Comparison of ENCODE assay signal across 15 cellular contexts in the genomic region with DNA sequence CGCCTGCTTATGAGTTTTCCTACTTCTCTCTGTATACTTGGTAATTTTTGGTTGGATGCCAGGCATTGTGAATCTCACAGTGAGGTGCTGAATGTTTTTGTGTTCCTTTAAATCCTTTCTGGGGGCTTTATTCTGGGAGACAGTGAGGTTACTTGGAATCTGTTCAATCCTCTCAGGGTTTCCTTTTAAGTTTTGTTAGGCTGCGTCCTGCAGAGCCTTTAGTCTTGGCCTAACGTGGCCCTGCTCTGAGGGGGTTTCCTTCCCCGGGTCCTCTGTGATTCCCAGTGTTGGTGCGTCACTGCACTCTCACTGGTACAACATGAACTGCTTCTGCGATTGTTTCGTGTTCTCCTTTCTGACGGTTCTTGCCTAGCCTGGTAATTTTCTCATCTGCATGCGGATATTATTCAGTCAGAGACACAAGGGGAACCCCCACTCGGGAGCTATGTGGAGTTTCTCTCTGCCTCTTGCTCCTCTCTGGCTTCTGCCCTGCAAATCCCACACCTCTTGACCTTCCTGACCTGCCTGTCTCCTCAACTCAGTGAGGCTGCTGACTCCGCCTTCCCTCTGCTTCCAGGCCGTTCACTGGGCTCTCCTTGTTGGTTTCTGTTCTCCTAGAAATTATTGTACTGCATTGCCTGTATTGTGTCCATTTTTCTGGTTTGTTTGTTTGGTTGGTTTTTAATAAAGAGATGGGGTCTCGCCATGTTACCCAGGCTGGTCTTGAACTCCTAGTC.
DNase-seq lines count a peak whose midpoint lies in the region; ATAC-seq and TF ChIP-seq lines count a peak whose summit lies in the region.
"Had no signal": no experiment of that assay in that cellular context is flagged by ENCODE, and none has a peak within 500 bp of the region (broad histone marks: within the 10 kb centered on the region; RNA-seq: fewer than 3 reads in every experiment).

No MANE protein-coding gene starts in this region.

- WGBS in upper lobe of left lung, 2 donors = 63 to 72% methylated on average over 13 of the region's 13 CpGs

- in situ Hi-C loops in astrocyte of the cerebellum (cut with HindIII; ENCODE audit: low sequenced_read_pairs) = no loop called here
- in situ Hi-C loops in KBM-7 (cut with MboI; ENCODE audit: low pct_unique_long_range_greater_than_20kb, low sequenced_read_pairs) = no loop called here

- H3K4me3 ChIP-seq in astrocyte of the cerebellum (ENCODE audit: low read depth, low read length) (no peak overlapping the region), neural progenitor cell (peak overlapping the region; percentile 19), upper lobe of left lung (no peak overlapping the region)

- H3K27me3 ChIP-seq in neural progenitor cell (no peaks in the 10 kb centered on the region), upper lobe of left lung (no peaks in the 10 kb centered on the region)
- H3K27me3 ChIP-seq: neutrophil had no signal

- H3K79me2 ChIP-seq in neural progenitor cell (ENCODE audit: low read depth) = peaks cover 12% of the 10 kb centered on the region

- H3K4me1 Mint-ChIP-seq in neural progenitor cell = peaks cover 54% of the 10 kb centered on the region
- H3K4me1 Mint-ChIP-seq: central memory CD8-positive, alpha-beta T cell had no signal

- DNase-seq in astrocyte of the cerebellum (ENCODE audit: low read depth) (peak; percentile 48), Right ventricle myocardium superior (peak; percentile 36), neural progenitor cell (ENCODE audit: low spot score) (peak; percentile 72), upper lobe of left lung (no peak), DMS 273 (lab: John Stamatoyannopoulos, UW; ENCODE audit: unreplicated experiment) (no peak), KBM-7 (no peak), NCI-H2107 (lab: John Stamatoyannopoulos, UW) (no peak)
- DNase-seq: CD4-positive, alpha-beta T cell; NCI-H187 treated with DMSO at 0.1 percent for 48 hours; stimulated activated CD4-positive, alpha-beta T cell treated with anti-CD3 and anti-CD28 coated beads, Interleukin-1b, Interleukin-23, amount 100 ng/mL, for 48 hours; stimulated activated naive CD4-positive, alpha-beta T cell had no signal

- intact Hi-C loops in Right ventricle myocardium superior (cut with DNase I) = no loop called here

- H3K36me3 ChIP-seq in neural progenitor cell = no peaks in the 10 kb centered on the region
- H3K36me3 ChIP-seq in upper lobe of left lung = peaks cover 21 to 84% (median 65%) of the 10 kb centered on the region in 4 donors
- H3K36me3 ChIP-seq: neutrophil had no signal

- peak overlapping the region; percentile 70 for H3K4me2 ChIP-seq in neural progenitor cell
- H3K4me2 ChIP-seq: KMS-11 had no signal

- peaks cover 39% of the 10 kb centered on the region for H4K20me1 ChIP-seq in neural progenitor cell (ENCODE audit: low read depth)

- H3K27ac ChIP-seq in neural progenitor cell (peak overlapping the region; percentile 94), upper lobe of left lung (peak overlapping the region; percentile 15 to 80 (median 30))
- H3K27ac ChIP-seq: KMS-11, neutrophil had no signal

- peaks cover 9% of the 10 kb centered on the region for H3K9me3 Mint-ChIP-seq in neural progenitor cell
- H3K9me3 Mint-ChIP-seq: CD4-positive, alpha-beta T cell; central memory CD8-positive, alpha-beta T cell had no signal

- H2AFZ ChIP-seq in neural progenitor cell (replicated peaks) = no peak overlapping the region

- H3K36me3 Mint-ChIP-seq in neural progenitor cell = peaks cover 53% of the 10 kb centered on the region

- H3K27me3 Mint-ChIP-seq in neural progenitor cell (ENCODE audit: insufficient read depth, low read depth) = peaks cover 11% of the 10 kb centered on the region
- H3K27me3 Mint-ChIP-seq: CD4-positive, alpha-beta T cell had no signal

- H3K9me3 ChIP-seq in neural progenitor cell (ENCODE audit: low read depth) (no peaks in the 10 kb centered on the region), upper lobe of left lung (no peaks in the 10 kb centered on the region)
- H3K9me3 ChIP-seq: neutrophil had no signal

- TF ChIP-seq CTCF in astrocyte of the cerebellum (IDR thresholded peaks at IDR 0.05; ENCODE audit: low read depth, low read length, missing control alignments) (no peak), neural progenitor cell (IDR thresholded peaks at IDR 0.05) (no peak), upper lobe of left lung (IDR thresholded peaks at IDR 0.05) (no peak)

- H3F3A ChIP-seq in neural progenitor cell (ENCODE audit: low read depth) = peaks cover 44% of the 10 kb centered on the region

- peak overlapping the region; percentile 5 for H3K4me3 Mint-ChIP-seq in neural progenitor cell
- H3K4me3 Mint-ChIP-seq: CD4-positive, alpha-beta T cell; central memory CD8-positive, alpha-beta T cell had no signal

- ATAC-seq in Right ventricle myocardium superior (ENCODE audit: poor library complexity) (peak; percentile 28), upper lobe of left lung (ENCODE audit: low FRiP score in 2 of 2) (no peak)
- ATAC-seq: SK-N-SH treated with all-trans-retinoic acid at 6 μM for 48 hours had no signal

- H3K4me1 ChIP-seq in neural progenitor cell (peaks cover 51% of the 10 kb centered on the region), upper lobe of left lung (peaks cover 8 to 15% (median 9%) of the 10 kb centered on the region in 4 donors)

- no peak overlapping the region for H3K9ac ChIP-seq in neural progenitor cell
- H3K9ac ChIP-seq: KMS-11 had no signal

- peak in 2 of 4 donors; percentile 45 to 64 for TF ChIP-seq EP300 in upper lobe of left lung (IDR thresholded peaks at IDR 0.05)

- TF ChIP-seq POLR2A in upper lobe of left lung (IDR thresholded peaks at IDR 0.05) = no peak

- peak overlapping the region; percentile 43 for H3K27ac Mint-ChIP-seq in neural progenitor cell
- H3K27ac Mint-ChIP-seq: CD4-positive, alpha-beta T cell had no signal

Comparison
In these comparisons a context has a peak if more than half of its experiments do, and no peak if none do; other contexts are left out.
1. DNase-seq: peak in astrocyte of the cerebellum (single experiment), Right ventricle myocardium superior (single experiment) and neural progenitor cell (single experiment); none in upper lobe of left lung (0 of 2), DMS 273 (single experiment), KBM-7 (single experiment) and NCI-H2107 (single experiment).